In genomic region chr12:130911933-130912332, GRCh38 we compare ENCODE assay signal across 7 cellular contexts.
"Had no signal": no experiment of that assay in that cellular context is flagged by ENCODE, and none has a peak within 500 bp of the region (broad histone marks: within the 10 kb centered on the region; RNA-seq: fewer than 3 reads in every experiment).

No MANE protein-coding gene starts in this region.

- ATAC-seq: GM12878 had no signal

- DNase-seq: GDM1, GF-D8 had no signal

- H3K4me3 ChIP-seq: GM12878 had no signal

- FAIRE-seq: GM12878, GM12891, GM12892, GM18507, GM19239 had no signal
